8 cellular contexts compared by ENCODE assay signal in genomic region chr17:44558349-44559287, GRCh38. TPM values are rescaled to one million over a fixed set of nuclear protein-coding genes. Genes with fewer than 3 reads are reported as not detected.
DNase-seq lines count a peak whose midpoint lies in the region; ATAC-seq and TF ChIP-seq lines count a peak whose summit lies in the region.

No MANE protein-coding gene starts in this region.

- H3K79me2 ChIP-seq in ACC112 (ENCODE audit: control insufficient read depth, insufficient read depth, low read length, unreplicated experiment) (peaks cover 21% of the 10 kb centered on the region), neural cell (replicated peaks; ENCODE audit: insufficient read depth, low read length) (peaks cover 48% of the 10 kb centered on the region)

- TF ChIP-seq CTCF in neural cell (IDR thresholded peaks at IDR 0.05; ENCODE audit: poor library complexity, severe bottlenecking) = no peak

- H3K9me3 Mint-ChIP-seq in dendritic cell treated with granulocyte-macrophage colony-stimulating factor and Interleukin-4, amounts not matched to agents 40 ng/mL and 50 ng/mL, for 4 days = no peaks in the 10 kb centered on the region

- H3K27ac ChIP-seq in ACC112 (ENCODE audit: low read depth, low read length) = no peak overlapping the region
- peak overlapping the region; percentile 99 for H3K27ac ChIP-seq in HUES48 (ENCODE audit: low read depth, low read length)
- no peak overlapping the region for H3K27ac ChIP-seq in neural cell (ENCODE audit: low read length)

- no peaks in the 10 kb centered on the region for H4K20me1 ChIP-seq in neural cell (ENCODE audit: insufficient read depth)

- H3K36me3 Mint-ChIP-seq in dendritic cell treated with granulocyte-macrophage colony-stimulating factor and Interleukin-4, amounts not matched to agents 40 ng/mL and 50 ng/mL, for 4 days (ENCODE audit: low read depth) = peaks cover 65% of the 10 kb centered on the region

- DNase-seq in SW480 (ENCODE audit: low spot score) (no peak), NCI-H69 (lab: John Stamatoyannopoulos, UW) (no peak), foreskin melanocyte (no peak)

- H3K4me1 ChIP-seq in ACC112 (ENCODE audit: control insufficient read depth, insufficient read depth, low read length, unreplicated experiment) (peaks cover 17% of the 10 kb centered on the region), HUES48 (ENCODE audit: control insufficient read depth, insufficient read depth, low read length) (peaks cover 47% of the 10 kb centered on the region)

- H3K4me3 Mint-ChIP-seq in dendritic cell treated with granulocyte-macrophage colony-stimulating factor and Interleukin-4, amounts not matched to agents 40 ng/mL and 50 ng/mL, for 4 days = peak overlapping the region; percentile 95

- TF ChIP-seq EP300 in neural cell (conservative IDR thresholded peaks at IDR 0.05; ENCODE audit: poor library complexity, severe bottlenecking) = no peak

- H3K9ac ChIP-seq in HUES48 (ENCODE audit: low read depth, low read length) = no peak overlapping the region
- H3K9ac ChIP-seq in neural cell (ENCODE audit: low read length) = peak overlapping the region; percentile 53

- no peak for ATAC-seq in GM19467 (IDR thresholded peaks at IDR 0.05; ENCODE audit: unreplicated experiment)

- no peaks in the 10 kb centered on the region for H3F3A ChIP-seq in neural cell (ENCODE audit: insufficient read depth, low read length, poor library complexity, severe bottlenecking)

- no peaks in the 10 kb centered on the region for H3K27me3 ChIP-seq in ACC112 (ENCODE audit: insufficient read depth, low read length)
- peaks cover 67% of the 10 kb centered on the region for H3K27me3 ChIP-seq in HUES48 (ENCODE audit: control insufficient read depth, insufficient read depth, low read length)
- peaks cover 14% of the 10 kb centered on the region for H3K27me3 ChIP-seq in neural cell (ENCODE audit: insufficient read depth, low read depth, low read length)

- H3K36me3 ChIP-seq in ACC112 (ENCODE audit: insufficient read depth, low read length) = peaks cover 6% of the 10 kb centered on the region; the same call in 1 of the 2 replicates
- H3K36me3 ChIP-seq in HUES48 (ENCODE audit: control insufficient read depth, insufficient read depth, low read length) = no peaks in the 10 kb centered on the region
- H3K36me3 ChIP-seq in neural cell (ENCODE audit: insufficient read depth, low read length) = no peaks in the 10 kb centered on the region

- H3K27ac Mint-ChIP-seq in dendritic cell treated with granulocyte-macrophage colony-stimulating factor and Interleukin-4, amounts not matched to agents 40 ng/mL and 50 ng/mL, for 4 days = peak overlapping the region; percentile 99

- intact Hi-C loops in dendritic cell treated with granulocyte-macrophage colony-stimulating factor and Interleukin-4, amounts not matched to agents 40 ng/mL and 50 ng/mL, for 4 days (cut with micrococcal nuclease) = no loop called here

- peaks cover 69% of the 10 kb centered on the region for H3K4me1 Mint-ChIP-seq in dendritic cell treated with granulocyte-macrophage colony-stimulating factor and Interleukin-4, amounts not matched to agents 40 ng/mL and 50 ng/mL, for 4 days (ENCODE audit: low read depth)

- peak overlapping the region; percentile 78 for H3K4me3 ChIP-seq in ACC112 (ENCODE audit: low read depth, low read length)
- H3K4me3 ChIP-seq in HUES48 (ENCODE audit: low read depth, low read length) = peak overlapping the region; percentile 71
- H3K4me3 ChIP-seq in neural cell (ENCODE audit: low read length) = peak overlapping the region; percentile 74

- peaks cover 3% of the 10 kb centered on the region for H3K27me3 Mint-ChIP-seq in dendritic cell treated with granulocyte-macrophage colony-stimulating factor and Interleukin-4, amounts not matched to agents 40 ng/mL and 50 ng/mL, for 4 days

- H3K4me2 ChIP-seq in neural cell (ENCODE audit: low read length) = no peak overlapping the region

- no peaks in the 10 kb centered on the region for H3K9me2 ChIP-seq in neural cell (ENCODE audit: insufficient read depth, low read length)

- H2AFZ ChIP-seq in ACC112 (ENCODE audit: low read length, unreplicated experiment) (no peak overlapping the region), neural cell (ENCODE audit: low read depth, low read length) (no peak overlapping the region)

- no peak for TF ChIP-seq RAD21 in neural cell (conservative IDR thresholded peaks at IDR 0.05)

- no peaks in the 10 kb centered on the region for H3K9me3 ChIP-seq in HUES48 (ENCODE audit: control insufficient read depth, insufficient read depth, low read length)
- H3K9me3 ChIP-seq in neural cell (ENCODE audit: low read length) = no peaks in the 10 kb centered on the region

TF ChIP-seq in neural cell, 6 proteins besides CTCF, POLR2A, EP300 and RAD21:
- TF ChIP-seq POLR2AphosphoS5 (IDR thresholded peaks at IDR 0.05) = peak; percentile 10
- no peak for TF ChIP-seq EZH2 (IDR thresholded peaks at IDR 0.05; ENCODE audit: borderline replicate concordance, insufficient read depth, low read length, poor library complexity, severe bottlenecking)
- no peak for TF ChIP-seq REST (IDR thresholded peaks at IDR 0.05; ENCODE audit: borderline replicate concordance)
- TF ChIP-seq SMC3 (conservative IDR thresholded peaks at IDR 0.05; ENCODE audit: poor library complexity) = no peak
TF ChIP-seq in neural cell: peak in this region for 1.

RNA-seq across cellular contexts. Expression of gene FZD2, which starts 1.3 kb away (rescaled TPM):
- 2.5 and 3.0 TPM in 2 replicates for polyA plus RNA-seq in neural cell
- polyA minus RNA-seq in neural cell = 2.3 and 2.7 TPM in 2 replicates

RNA-seq across cellular contexts. Expression of gene GPATCH8, which starts 55.4 kb away (rescaled TPM):
- 18.5 and 24.5 TPM in 2 replicates for polyA plus RNA-seq in neural cell
- 60.1 and 82.9 TPM in 2 replicates for polyA minus RNA-seq in neural cell
